17 cellular contexts compared by ENCODE assay signal in genomic region chr2:232843860-232844259, GRCh38. TPM values are rescaled to one million over a fixed set of nuclear protein-coding genes. Genes with fewer than 3 reads are reported as not detected.
A peak's percentile ranks its signal among the peaks of the same experiment; 100 is the strongest.
DNase-seq lines count a peak whose midpoint lies in the region; ATAC-seq and TF ChIP-seq lines count a peak whose summit lies in the region.
"Had no signal": no experiment of that assay in that cellular context is flagged by ENCODE, and none has a peak within 500 bp of the region (broad histone marks: within the 10 kb centered on the region; RNA-seq: fewer than 3 reads in every experiment).

No MANE protein-coding gene starts in this region.

- H3K9ac ChIP-seq in HCT116 (ENCODE audit: low read length) (no peak overlapping the region), neural cell (ENCODE audit: low read length) (no peak overlapping the region)

- H3K9me2 ChIP-seq in HCT116 (ENCODE audit: insufficient read depth) (no peaks in the 10 kb centered on the region), neural cell (ENCODE audit: insufficient read depth, low read length) (no peaks in the 10 kb centered on the region)

- H2AFZ ChIP-seq in HCT116 (ENCODE audit: low read depth, low read length, poor library complexity, severe bottlenecking) = no peak overlapping the region
- H2AFZ ChIP-seq in neural cell (ENCODE audit: low read depth, low read length) = no peak overlapping the region

- H3K4me2 ChIP-seq in HCT116 (ENCODE audit: low read length) (no peak overlapping the region), neural cell (ENCODE audit: low read length) (no peak overlapping the region)

- H3K27ac ChIP-seq in HCT116 (ENCODE audit: low read depth, low read length) (no peak overlapping the region), neural cell (ENCODE audit: low read length) (no peak overlapping the region)
- H3K27ac ChIP-seq: SK-N-MC, suprapubic skin had no signal

- H4K20me1 ChIP-seq in HCT116 (ENCODE audit: insufficient read depth) (no peaks in the 10 kb centered on the region; the same call in 1 of the 2 replicates), neural cell (ENCODE audit: insufficient read depth) (no peaks in the 10 kb centered on the region)

- no peak for TF ChIP-seq EP300 in neural cell (conservative IDR thresholded peaks at IDR 0.05; ENCODE audit: poor library complexity, severe bottlenecking)

- H3K4me3 ChIP-seq in AG09309 (ENCODE audit: control insufficient read depth, low read depth, low read length) (no peak overlapping the region), HCT116 (replicated peaks in 1 of 2; ENCODE audit: low read depth in 1 of 2, low read length in 2 of 2) (no peak overlapping the region), choroid plexus epithelial cell (ENCODE audit: low read depth, low read length) (no peak overlapping the region), neural cell (ENCODE audit: low read length) (no peak overlapping the region)
- H3K4me3 ChIP-seq: SK-N-MC, suprapubic skin had no signal

- TF ChIP-seq CTCF in AG09309 (IDR thresholded peaks at IDR 0.05; ENCODE audit: control insufficient read depth, insufficient read depth, low read depth, low read length, missing control alignments) (peak; percentile 21), HCT116 (IDR thresholded peaks at IDR 0.05 in 2 of 3, conservative IDR thresholded peaks at IDR 0.05 in 1 of 3; ENCODE audit: borderline replicate concordance in 1 of 3, insufficient read depth in 1 of 3, low read depth in 2 of 3, low read length in 2 of 3) (peak; percentile 4 to 29 (median 19); a peak in 2 of 6 replicates), choroid plexus epithelial cell (conservative IDR thresholded peaks at IDR 0.05; ENCODE audit: low read depth, low read length) (peak; percentile 50), neural cell (IDR thresholded peaks at IDR 0.05; ENCODE audit: poor library complexity, severe bottlenecking) (peak; percentile 44)

- peaks cover 37 to 40% of the 10 kb centered on the region in 2 experiments for H3K36me3 ChIP-seq in HCT116 (ENCODE audit: control insufficient read depth in 1 of 2, insufficient read depth in 2 of 2, low read length in 2 of 2)
- peaks cover 16% of the 10 kb centered on the region for H3K36me3 ChIP-seq in neural cell (ENCODE audit: insufficient read depth, low read length)

- H3K27me3 ChIP-seq in HCT116 (ENCODE audit: insufficient read depth, low read length) = no peaks in the 10 kb centered on the region
- H3K27me3 ChIP-seq in neural cell (ENCODE audit: insufficient read depth, low read depth, low read length) = no peaks in the 10 kb centered on the region
- H3K27me3 ChIP-seq: suprapubic skin had no signal

- TF ChIP-seq RAD21 in HCT116 (IDR thresholded peaks at IDR 0.05; ENCODE audit: low read depth) (peak; percentile 16; the same call in 1 of the 2 replicates), neural cell (conservative IDR thresholded peaks at IDR 0.05) (peak; percentile 27)

- peaks cover 1 to 10% of the 10 kb centered on the region in 2 experiments; a peak in 3 of 4 replicates for H3K4me1 ChIP-seq in HCT116 (ENCODE audit: control insufficient read depth in 1 of 2, insufficient read depth in 2 of 2, low read length in 2 of 2)

- no TSS peak for BruUV-seq in HCT116 (replicated peaks; lab: Mats Ljungman, UMichigan)

- ATAC-seq in HCT116 = no peak
- no peak for ATAC-seq in HG03520 (IDR thresholded peaks at IDR 0.05; ENCODE audit: unreplicated experiment)
- ATAC-seq in GM18861 (IDR thresholded peaks at IDR 0.05; ENCODE audit: unreplicated experiment) = no peak
- no peak for ATAC-seq in GM19397 (IDR thresholded peaks at IDR 0.05; ENCODE audit: unreplicated experiment)
- ATAC-seq: effector memory CD8-positive, alpha-beta T cell had no signal

- DNase-seq in AG09309 (ENCODE audit: low read depth) (no peak), HCT116 (ENCODE audit: low read depth, low spot score) (no peak), choroid plexus epithelial cell (ENCODE audit: low read depth) (peak; percentile 30), T-helper 1 cell (no peak)
- DNase-seq: activated CD8-positive, alpha-beta memory T cell treated with anti-CD3 and anti-CD28 coated beads for 24 hours; activated gamma-delta T cell treated with Interleukin-2 at 50 U/mL for 16 hours; CD8-positive, alpha-beta memory T cell; effector memory CD8-positive, alpha-beta T cell; GF-D8; NCI-H1092; NCI-H2171 treated with DMSO at 0.1 percent for 48 hours had no signal

- RAD21 ChIA-PET in HCT116 (lab: Charles Lee; ENCODE audit: low non-redundant PET in 1 of 2, low total read pairs in 2 of 2, uncharacterized antibody in 2 of 2, unreplicated experiment in 2 of 2) = no interaction called here

- intact Hi-C loops in HCT116 (cut with micrococcal nuclease) = no loop called here

- H3K9me3 ChIP-seq in HCT116 (ENCODE audit: control insufficient read depth in 1 of 2, insufficient read depth in 1 of 2, low read depth in 1 of 2, low read length in 2 of 2) (no peaks in the 10 kb centered on the region), neural cell (ENCODE audit: low read length) (no peaks in the 10 kb centered on the region)
- H3K9me3 ChIP-seq: suprapubic skin had no signal

- TF ChIP-seq POLR2A in HCT116 (IDR thresholded peaks at IDR 0.05; ENCODE audit: borderline replicate concordance, extremely low read depth, insufficient read depth, insufficient read length) = no peak

- POLR2A ChIA-PET in HCT116 (lab: Charles Lee) = no interaction called here

- CTCF ChIA-PET in HCT116 (lab: Charles Lee) = interaction anchor here (1.2 to 1.4 kb wide), 2 partner anchors 9 to 210 kb away, joined by 3 to 5 read pairs; no protein-coding TSS in a partner anchor

- H3F3A ChIP-seq in neural cell (ENCODE audit: insufficient read depth, low read length, poor library complexity, severe bottlenecking) = no peaks in the 10 kb centered on the region

- 0 out of 2 replicates have a peak, but pooled peaks cover 10% of the 10 kb centered on the region for H3K79me2 ChIP-seq in HCT116 (ENCODE audit: insufficient read depth, low read length)
- H3K79me2 ChIP-seq in neural cell (replicated peaks; ENCODE audit: insufficient read depth, low read length) = no peaks in the 10 kb centered on the region

TF ChIP-seq in HCT116, 20 proteins besides CTCF, POLR2A, EP300 and RAD21 (continues in another document):
- no peak for TF ChIP-seq EZH2phosphoT487 (IDR thresholded peaks at IDR 0.05; ENCODE audit: borderline replicate concordance)
- TF ChIP-seq ZNF274 (IDR thresholded peaks at IDR 0.05; ENCODE audit: low read depth, low read length) = no peak
- TF ChIP-seq ZBTB33 (IDR thresholded peaks at IDR 0.05; ENCODE audit: extremely low read depth, insufficient replicate concordance, low read length) = no peak
- no peak for TF ChIP-seq MAX (IDR thresholded peaks at IDR 0.05)
- TF ChIP-seq TCF7L2 (IDR thresholded peaks at IDR 0.05; ENCODE audit: borderline replicate concordance, extremely low read depth, insufficient read depth, insufficient read length) = no peak
- no peak for TF ChIP-seq ZFX (IDR thresholded peaks at IDR 0.05)

TF ChIP-seq in neural cell, 6 proteins besides CTCF, POLR2A, EP300 and RAD21:
- no peak for TF ChIP-seq MXI1 (conservative IDR thresholded peaks at IDR 0.05; ENCODE audit: poor library complexity, severe bottlenecking)
- TF ChIP-seq POLR2AphosphoS5 (IDR thresholded peaks at IDR 0.05) = no peak
- peak; percentile 54 for TF ChIP-seq SMC3 (conservative IDR thresholded peaks at IDR 0.05; ENCODE audit: poor library complexity)

RNA-seq across cellular contexts. Expression of gene SNORC, which starts 26.2 kb away (rescaled TPM):
- 14.0 TPM for total RNA-seq in HCT116 (2021; ENCODE audit: unreplicated experiment)
- 8.4 and 8.9 TPM in 2 replicates for polyA plus RNA-seq in HCT116 (2012)
- 0.68 and 4.2 TPM in 2 replicates for polyA plus RNA-seq in neural cell
- 2.3 and 2.9 TPM in 2 replicates for polyA minus RNA-seq in neural cell
- polyA plus RNA-seq: CD8-positive, alpha-beta memory T cell had no signal
